Comparison of ENCODE assay signal across 8 cellular contexts in genomic region chr17:38444151-38444550, GRCh38.
DNase-seq lines count a peak whose midpoint lies in the region; ATAC-seq and TF ChIP-seq lines count a peak whose summit lies in the region.

No MANE protein-coding gene starts in this region.

- peak; percentile 94 for TF ChIP-seq CTCF in GM12873 (IDR thresholded peaks at IDR 0.05; ENCODE audit: insufficient read depth, low read depth, low read length, missing control alignments)

- ATAC-seq in GM18519 (IDR thresholded peaks at IDR 0.05; ENCODE audit: low FRiP score, unreplicated experiment) (no peak), GM18498 (IDR thresholded peaks at IDR 0.05; ENCODE audit: unreplicated experiment) (no peak)

- DNase-seq in NCI-H1105 (lab: John Stamatoyannopoulos, UW): peak; percentile 67
- DNase-seq in T-helper 9 cell: peak; percentile 37
- peak; percentile 87 for DNase-seq in astrocyte of the hippocampus (ENCODE audit: low read depth, low spot score)
- peak; percentile 82 for DNase-seq in iPS-NIHi7 (ENCODE audit: extremely low spot score)
- peak; percentile 60 for DNase-seq in stimulated activated CD4-positive, alpha-beta T cell treated with anti-CD3 and anti-CD28 coated beads, Interleukin-12 subunit alpha, Interleukin-12 subunit beta, amount 100 ng/mL, for 4 hours

Comparison
In these comparisons a context has a peak if more than half of its experiments do, and no peak if none do; other contexts are left out.
1. DNase-seq: peak in every context shown above with its lines; median percentile 87 in astrocyte of the hippocampus; 82 in iPS-NIHi7; 67 in NCI-H1105; 60 in stimulated activated CD4-positive, alpha-beta T cell treated with anti-CD3 and anti-CD28 coated beads, Interleukin-12 subunit alpha, Interleukin-12 subunit beta, amount 100 ng/mL, for 4 hours; 37 in T-helper 9 cell.